In the genomic region with DNA sequence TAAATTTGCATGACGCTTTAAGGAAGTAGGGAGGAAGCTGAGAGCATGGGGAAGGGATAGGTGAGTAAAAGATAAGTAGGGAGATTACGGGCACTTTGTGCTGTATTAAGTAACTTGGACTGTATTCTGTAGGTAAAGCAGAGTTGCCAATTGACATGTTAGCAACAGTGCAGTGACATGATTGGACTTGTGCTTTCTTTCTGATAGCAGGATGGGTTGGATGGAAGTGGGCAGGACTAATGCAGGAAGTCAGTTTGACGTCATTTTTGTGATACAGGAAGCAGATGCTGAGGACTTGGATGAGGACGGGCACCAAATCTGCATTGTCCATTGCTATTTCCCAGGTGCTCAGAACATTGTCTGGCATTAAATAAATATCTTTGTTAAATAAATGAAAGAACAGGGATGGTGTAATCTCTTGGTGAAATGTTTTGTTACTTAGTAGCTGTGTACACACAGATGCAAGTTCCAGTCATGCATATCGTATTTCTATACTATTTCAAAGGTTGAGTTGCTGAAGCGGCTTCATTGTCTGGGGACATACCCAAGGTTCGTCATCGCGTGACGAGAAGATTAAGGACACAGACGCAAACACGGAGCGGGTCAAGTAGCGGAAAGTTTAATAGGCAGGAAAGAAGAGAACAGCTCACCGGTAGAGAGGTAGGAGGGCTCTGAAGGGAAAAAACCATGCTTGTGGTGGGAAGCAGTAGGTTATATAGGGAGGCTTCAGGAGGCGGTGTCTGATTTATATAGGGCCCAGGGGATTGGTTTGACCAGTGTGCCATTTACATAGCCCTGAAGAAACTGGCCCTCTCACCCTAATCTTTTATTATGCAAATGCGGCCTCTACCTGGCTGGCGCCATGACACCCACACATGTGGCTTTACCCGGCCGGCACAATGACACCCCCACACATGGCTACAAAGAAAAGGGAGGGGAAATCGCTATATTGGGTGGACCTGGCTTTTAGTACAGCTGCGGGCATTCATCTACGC, we compare ENCODE assay signal across 17 cellular contexts. TPM values are rescaled to one million over a fixed set of nuclear protein-coding genes. Genes with fewer than 3 reads are reported as not detected.
DNase-seq lines count a peak whose midpoint lies in the region; ATAC-seq, FAIRE-seq and TF ChIP-seq lines count a peak whose summit lies in the region.
"Had no signal": no experiment of that assay in that cellular context is flagged by ENCODE, and none has a peak within 500 bp of the region (broad histone marks: within the 10 kb centered on the region; RNA-seq: fewer than 3 reads in every experiment).

No MANE protein-coding gene starts in this region.

- H3K9me2 ChIP-seq in GM23338 (ENCODE audit: insufficient read depth), result no peaks in the 10 kb centered on the region

- CTCF ChIA-PET in T-cell (lab: Charles Lee), result interaction anchor here (0.5 to 3.8 kb wide), 18 partner anchors 10 to 875 kb away, joined by 3 to 21 read pairs (median 4); no protein-coding TSS in a partner anchor

- H3K4me3 Mint-ChIP-seq in GM23338, result no peak overlapping the region; the same call in 2 of the 3 replicates
- no peak overlapping the region for H3K4me3 Mint-ChIP-seq in neural progenitor cell
- no peak overlapping the region for H3K4me3 Mint-ChIP-seq in T-cell
- H3K4me3 Mint-ChIP-seq: activated T-helper 1 cell treated with anti-CD3 and anti-CD28 coated beads, Interleukin-12 subunit alpha, Interleukin-12 subunit beta, Interleukin-2, Interleukin-4 antibody, amounts not matched to agents 30 ng/mL and 10 ng/mL and 1 ng/mL, durations not matched to agents 14 hours and 24 hours and 36 hours; CD4-positive, CD25-positive, alpha-beta regulatory T cell; natural killer cell had no signal

- H3K9me3 ChIP-seq in neural progenitor cell (ENCODE audit: low read depth), result no peaks in the 10 kb centered on the region

- H3K4me3 ChIP-seq in GM23338 (no peak overlapping the region), bronchial epithelial cell (ENCODE audit: low read depth, low read length) (no peak overlapping the region), neural progenitor cell (no peak overlapping the region)

- peaks cover 6% of the 10 kb centered on the region; the same call in 1 of the 2 replicates for H3F3A ChIP-seq in GM23338 (replicated peaks; ENCODE audit: low read depth)
- no peaks in the 10 kb centered on the region for H3F3A ChIP-seq in neural progenitor cell (ENCODE audit: low read depth)

- H2AFZ ChIP-seq in GM23338, result no peak overlapping the region
- peak overlapping the region; percentile 57 for H2AFZ ChIP-seq in neural progenitor cell (replicated peaks)

- DNase-seq in GM23338 (ENCODE audit: low spot score), result peak; percentile 85
- peak; percentile 93 for DNase-seq in NCI-H2029 treated with DMSO at 0.1 percent for 48 hours (lab: John Stamatoyannopoulos, UW)
- DNase-seq in bronchial epithelial cell (ENCODE audit: low read depth), result peak; percentile 74
- DNase-seq in neural progenitor cell (ENCODE audit: low spot score), result peak; percentile 3
- DNase-seq in stimulated activated CD4-positive, alpha-beta T cell treated with anti-CD3 and anti-CD28 coated beads, Interleukin-2, amount 100 ng/mL, for 48 hours, result no peak
- no peak for DNase-seq in activated CD4-positive, CD25-positive, alpha-beta regulatory T cell treated with anti-CD3 and anti-CD28 coated beads, Interleukin-2, amount 50 U/mL, for 72 hours
- DNase-seq in T-cell, result no peak
- DNase-seq: activated CD4-positive, alpha-beta T cell treated with anti-CD3 and anti-CD28 coated beads for 48 hours; aorta; left cardiac atrium; natural killer cell; NCI-H1048; right cardiac atrium had no signal

- H3K36me3 ChIP-seq in GM23338 (ENCODE audit: insufficient read depth) (0 out of 2 replicates have a peak, but pooled peaks cover 5% of the 10 kb centered on the region), bronchial epithelial cell (ENCODE audit: control insufficient read depth, insufficient read depth, low read length) (no peaks in the 10 kb centered on the region), neural progenitor cell (no peaks in the 10 kb centered on the region)

- POLR2A ChIA-PET in T-cell (lab: Charles Lee), result interaction anchor here in 1 of 2 donors (0.5 kb wide), 2 partner anchors 17 to 275 kb away, joined by 3 read pairs; no protein-coding TSS in a partner anchor

- peaks cover 11% of the 10 kb centered on the region for H3K4me1 Mint-ChIP-seq in GM23338
- peaks cover 3% of the 10 kb centered on the region for H3K4me1 Mint-ChIP-seq in neural progenitor cell
- peaks cover 6 to 13% (median 6%) of the 10 kb centered on the region in 3 donors for H3K4me1 Mint-ChIP-seq in T-cell
- H3K4me1 Mint-ChIP-seq: natural killer cell had no signal

- ATAC-seq in GM23338 (peak; percentile 99), T-cell (replicated peaks in 1 of 4) (no peak)
- ATAC-seq: left cardiac atrium, natural killer cell had no signal

- H3K36me3 Mint-ChIP-seq in GM23338 (ENCODE audit: low read depth) (peaks cover 14% of the 10 kb centered on the region; the same call in 2 of the 3 replicates), neural progenitor cell (no peaks in the 10 kb centered on the region), T-cell (no peaks in the 10 kb centered on the region)
- H3K36me3 Mint-ChIP-seq: CD4-positive, CD25-positive, alpha-beta regulatory T cell; natural killer cell had no signal

- H3K9me3 Mint-ChIP-seq in GM23338, result peaks cover 4% of the 10 kb centered on the region; the same call in 2 of the 3 replicates
- H3K9me3 Mint-ChIP-seq in neural progenitor cell, result no peaks in the 10 kb centered on the region
- H3K9me3 Mint-ChIP-seq in T-cell, result no peaks in the 10 kb centered on the region
- H3K9me3 Mint-ChIP-seq: activated T-helper 1 cell treated with anti-CD3 and anti-CD28 coated beads, Interleukin-12 subunit alpha, Interleukin-12 subunit beta, Interleukin-2, Interleukin-4 antibody, amounts not matched to agents 30 ng/mL and 10 ng/mL and 1 ng/mL, durations not matched to agents 14 hours and 24 hours and 36 hours; natural killer cell had no signal

- FAIRE-seq in bronchial epithelial cell (lab: Jason Lieb, UNC), result peak; percentile 58

- H3K4me2 ChIP-seq in GM23338 (peak overlapping the region; percentile 37), neural progenitor cell (no peak overlapping the region)

- H3K9ac ChIP-seq in neural progenitor cell, result no peak overlapping the region

- H4K20me1 ChIP-seq in GM23338 (replicated peaks; ENCODE audit: insufficient read depth) (no peaks in the 10 kb centered on the region), neural progenitor cell (ENCODE audit: low read depth) (no peaks in the 10 kb centered on the region)

- H3K27ac ChIP-seq in GM23338 (ENCODE audit: low read depth) (0 out of 2 replicates have a peak overlapping the region, but pooled peaks have one; percentile 42), neural progenitor cell (no peak overlapping the region)

- H3K27me3 ChIP-seq in GM23338 (ENCODE audit: insufficient read depth) (no peaks in the 10 kb centered on the region), bronchial epithelial cell (ENCODE audit: control insufficient read depth, insufficient read depth, low read length) (no peaks in the 10 kb centered on the region), neural progenitor cell (no peaks in the 10 kb centered on the region)

- TF ChIP-seq CTCF in GM23338 (conservative IDR thresholded peaks at IDR 0.05; ENCODE audit: low read depth in 2 of 2), result no peak
- TF ChIP-seq CTCF in bronchial epithelial cell (IDR thresholded peaks at IDR 0.05; ENCODE audit: insufficient read depth, low read length, severe bottlenecking), result no peak
- TF ChIP-seq CTCF in neural progenitor cell (IDR thresholded peaks at IDR 0.05), result no peak

- H3K27me3 Mint-ChIP-seq in GM23338 (ENCODE audit: insufficient read depth, low read depth, poor library complexity) (peaks cover 8% of the 10 kb centered on the region), neural progenitor cell (ENCODE audit: insufficient read depth, low read depth) (peaks cover 2% of the 10 kb centered on the region), T-cell (peaks cover 2 to 6% of the 10 kb centered on the region in 2 donors)

- peak overlapping the region; percentile 71 for H3K27ac Mint-ChIP-seq in GM23338
- no peak overlapping the region for H3K27ac Mint-ChIP-seq in neural progenitor cell
- no peak overlapping the region for H3K27ac Mint-ChIP-seq in T-cell
- H3K27ac Mint-ChIP-seq: activated T-helper 1 cell treated with anti-CD3 and anti-CD28 coated beads, Interleukin-12 subunit alpha, Interleukin-12 subunit beta, Interleukin-2, Interleukin-4 antibody, amounts not matched to agents 30 ng/mL and 10 ng/mL and 1 ng/mL, durations not matched to agents 14 hours and 24 hours and 36 hours; natural killer cell had no signal

- H3K4me1 ChIP-seq in GM23338 (ENCODE audit: insufficient read depth) (peaks cover 15% of the 10 kb centered on the region), neural progenitor cell (no peaks in the 10 kb centered on the region)

- H3K79me2 ChIP-seq in GM23338 (replicated peaks; ENCODE audit: insufficient read depth) (no peaks in the 10 kb centered on the region), neural progenitor cell (ENCODE audit: low read depth) (no peaks in the 10 kb centered on the region)

TF ChIP-seq in GM23338, 12 proteins besides CTCF, POLR2A, EP300 and RAD21:
- no peak for TF ChIP-seq STAT1 (IDR thresholded peaks at IDR 0.05; ENCODE audit: unreplicated experiment)
- TF ChIP-seq POLR2AphosphoS5 (IDR thresholded peaks at IDR 0.05; ENCODE audit: low read depth), result peak; percentile 29; the same call in 1 of the 2 replicates

RNA-seq across cellular contexts. Expression of a gene that starts 30.7 kb away (rescaled TPM):
- 1.9 and 3.1 TPM in 2 replicates for total RNA-seq in GM23338 (2014; rRNA removed; shearing (Covaris generic))
- 1.4 and 2.1 TPM in 2 replicates for polyA plus RNA-seq in GM23338 (2016; fragmentation: Nextera tagmentation; extraction: Ambion mirVana)
- total RNA-seq in bronchial epithelial cell (not detected in 2 replicates), neural progenitor cell (ENCODE audit: low replicate concordance) (not detected in 2 replicates), T-cell (under 1 TPM in 1 of 5 donors, not detected in 4; 0.06 TPM)
- total RNA-seq: activated T-helper 1 cell treated with anti-CD3 and anti-CD28 coated beads, Interleukin-12 subunit alpha, Interleukin-12 subunit beta, Interleukin-2, Interleukin-4 antibody, amounts not matched to agents 30 ng/mL and 10 ng/mL and 1 ng/mL, durations not matched to agents 14 hours and 24 hours and 36 hours; aorta; CD4-positive, CD25-positive, alpha-beta regulatory T cell; dermis microvascular lymphatic vessel endothelial cell; fibroblast of villous mesenchyme; left cardiac atrium; natural killer cell; right cardiac atrium had no signal
- polyA plus RNA-seq: CD4-positive, CD25-positive, alpha-beta regulatory T cell had no signal

Comparison
In these comparisons a context has a peak if more than half of its experiments do, and no peak if none do; other contexts are left out.
1. DNase-seq: peak in GM23338 (single experiment), NCI-H2029 treated with DMSO at 0.1 percent for 48 hours (single experiment), bronchial epithelial cell (single experiment) and neural progenitor cell (single experiment); none in stimulated activated CD4-positive, alpha-beta T cell treated with anti-CD3 and anti-CD28 coated beads, Interleukin-2, amount 100 ng/mL, for 48 hours (0 of 2), activated CD4-positive, CD25-positive, alpha-beta regulatory T cell treated with anti-CD3 and anti-CD28 coated beads, Interleukin-2, amount 50 U/mL, for 72 hours (single experiment) and T-cell (0 of 34).